11 cellular contexts compared by ENCODE assay signal in the genomic region with DNA sequence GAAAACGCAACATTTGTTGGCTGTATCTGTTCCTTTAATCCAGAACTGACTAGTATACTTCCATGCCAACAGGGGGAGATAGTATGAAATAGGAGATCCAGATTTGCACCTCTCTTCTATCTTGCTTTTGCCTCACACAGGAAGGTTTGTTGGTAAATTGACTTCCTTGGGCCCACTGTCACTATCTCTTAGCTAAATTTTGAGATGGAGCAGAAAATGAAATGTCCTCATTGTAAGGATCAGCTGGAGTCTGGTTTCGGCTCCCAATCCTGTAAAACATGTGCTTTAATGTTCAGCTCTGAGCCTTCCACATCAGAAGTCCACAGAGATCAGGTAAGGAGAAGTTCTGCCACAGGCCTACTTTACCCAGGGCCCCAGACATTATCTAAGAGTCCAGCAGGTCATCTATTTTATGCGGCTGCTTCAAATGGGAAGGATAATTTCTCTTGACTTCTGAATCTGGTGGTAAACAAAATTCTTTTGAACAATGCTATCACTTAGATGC.
DNase-seq lines count a peak whose midpoint lies in the region; ATAC-seq and TF ChIP-seq lines count a peak whose summit lies in the region.
"Had no signal": no experiment of that assay in that cellular context is flagged by ENCODE, and none has a peak within 500 bp of the region (broad histone marks: within the 10 kb centered on the region; RNA-seq: fewer than 3 reads in every experiment).

No MANE protein-coding gene starts in this region.

- peaks cover 4% of the 10 kb centered on the region for H3K4me1 ChIP-seq in DOHH2 (ENCODE audit: control insufficient read depth, low read length)
- H3K4me1 ChIP-seq in psoas muscle: no peaks in the 10 kb centered on the region
- H3K4me1 ChIP-seq: upper lobe of left lung had no signal

- H3F3A ChIP-seq in DOHH2 (ENCODE audit: control insufficient read depth, insufficient read depth): no peaks in the 10 kb centered on the region

- no peaks in the 10 kb centered on the region for H3K9me2 ChIP-seq in DOHH2 (replicated peaks; ENCODE audit: control insufficient read depth, low read length)

- no peaks in the 10 kb centered on the region for H4K20me1 ChIP-seq in DOHH2 (ENCODE audit: control insufficient read depth, insufficient read depth, low read depth, low read length)

- H3K9me3 ChIP-seq in DOHH2 (ENCODE audit: control insufficient read depth, insufficient read depth, low read length) (no peaks in the 10 kb centered on the region), psoas muscle (no peaks in the 10 kb centered on the region)
- H3K9me3 ChIP-seq: upper lobe of left lung had no signal

- H3K79me2 ChIP-seq in DOHH2 (ENCODE audit: control insufficient read depth, low read length): no peaks in the 10 kb centered on the region

- 0 out of 2 replicates have a peak overlapping the region, but pooled peaks have one; percentile 27 for H3K4me3 ChIP-seq in DOHH2 (ENCODE audit: low read length)
- H3K4me3 ChIP-seq in brain microvascular endothelial cell (ENCODE audit: low read depth, low read length): no peak overlapping the region
- H3K4me3 ChIP-seq in psoas muscle: no peak overlapping the region
- H3K4me3 ChIP-seq: upper lobe of left lung had no signal

- DNase-seq in LoVo (ENCODE audit: low spot score) (peak; percentile 51), brain microvascular endothelial cell (no peak), psoas muscle (no peak), mesenteric fat pad (ENCODE audit: low spot score) (no peak), AG08396 (ENCODE audit: low spot score) (no peak), GM10248 (ENCODE audit: extremely low spot score) (no peak)
- DNase-seq: DMS153; stimulated activated CD4-positive, alpha-beta T cell treated with anti-CD3 and anti-CD28 coated beads, Interleukin-2, amount 100 ng/mL, for 48 hours; upper lobe of left lung had no signal

- no peak overlapping the region for H3K4me2 ChIP-seq in DOHH2 (ENCODE audit: low read length)

- no peak for ATAC-seq in psoas muscle

- intact Hi-C loops in psoas muscle (cut with DNase I): no loop called here

- CTCF ChIA-PET in GM10248 (lab: Yijun Ruan, JAX): interaction anchor here (1.3 kb wide), 1 partner anchor 10 kb away, joined by 4 read pairs; no protein-coding TSS in a partner anchor

- H3K27ac ChIP-seq in 22Rv1 (no peak overlapping the region), DOHH2 (ENCODE audit: low read depth, low read length) (no peak overlapping the region), brain microvascular endothelial cell (no peak overlapping the region), psoas muscle (no peak overlapping the region)
- H3K27ac ChIP-seq: upper lobe of left lung had no signal

- WGBS in psoas muscle, 3 donors: 96 to 98% (median 96%) methylated on average over 3 of the region's 3 CpGs

- POLR2A ChIA-PET in GM10248 (lab: Yijun Ruan, JAX): no interaction called here

- TF ChIP-seq CTCF in 22Rv1 (IDR thresholded peaks at IDR 0.05) (peak; percentile 36), DOHH2 (IDR thresholded peaks at IDR 0.05; ENCODE audit: low read depth, low read length, poor library complexity, severe bottlenecking) (peak; percentile 19), brain microvascular endothelial cell (IDR thresholded peaks at IDR 0.05; ENCODE audit: low read depth, low read length, missing control alignments) (peak; percentile 14), psoas muscle (IDR thresholded peaks at IDR 0.05) (no peak), GM10248 (IDR thresholded peaks at IDR 0.05; ENCODE audit: control extremely low read depth, extremely low read depth, low read depth, missing control alignments) (no peak)

- no peaks in the 10 kb centered on the region for H3K27me3 ChIP-seq in DOHH2 (ENCODE audit: control insufficient read depth, low read length)
- no peaks in the 10 kb centered on the region for H3K27me3 ChIP-seq in brain microvascular endothelial cell (replicated peaks)
- no peaks in the 10 kb centered on the region for H3K27me3 ChIP-seq in psoas muscle (ENCODE audit: insufficient read depth in 3 of 3, low read length in 2 of 3)
- H3K27me3 ChIP-seq: upper lobe of left lung had no signal

- H3K36me3 ChIP-seq in DOHH2 (ENCODE audit: control insufficient read depth, low read length): no peaks in the 10 kb centered on the region
- H3K36me3 ChIP-seq in brain microvascular endothelial cell (replicated peaks): no peaks in the 10 kb centered on the region
- H3K36me3 ChIP-seq in psoas muscle (ENCODE audit: insufficient read depth in 1 of 2, low read depth in 1 of 2): no peaks in the 10 kb centered on the region
- H3K36me3 ChIP-seq: upper lobe of left lung had no signal

- in situ Hi-C loops in brain microvascular endothelial cell (cut with HindIII; ENCODE audit: low pct_ligation_motif_present, low sequenced_read_pairs): no loop called here

Comparison
In these comparisons a context has a peak if more than half of its experiments do, and no peak if none do; other contexts are left out.
1. CTCF ChIP-seq: peak in 22Rv1 (single experiment), DOHH2 (single experiment) and brain microvascular endothelial cell (single experiment); none in psoas muscle (single experiment) and GM10248 (single experiment).